1 cellular context compared by ENCODE assay signal in the genomic region with DNA sequence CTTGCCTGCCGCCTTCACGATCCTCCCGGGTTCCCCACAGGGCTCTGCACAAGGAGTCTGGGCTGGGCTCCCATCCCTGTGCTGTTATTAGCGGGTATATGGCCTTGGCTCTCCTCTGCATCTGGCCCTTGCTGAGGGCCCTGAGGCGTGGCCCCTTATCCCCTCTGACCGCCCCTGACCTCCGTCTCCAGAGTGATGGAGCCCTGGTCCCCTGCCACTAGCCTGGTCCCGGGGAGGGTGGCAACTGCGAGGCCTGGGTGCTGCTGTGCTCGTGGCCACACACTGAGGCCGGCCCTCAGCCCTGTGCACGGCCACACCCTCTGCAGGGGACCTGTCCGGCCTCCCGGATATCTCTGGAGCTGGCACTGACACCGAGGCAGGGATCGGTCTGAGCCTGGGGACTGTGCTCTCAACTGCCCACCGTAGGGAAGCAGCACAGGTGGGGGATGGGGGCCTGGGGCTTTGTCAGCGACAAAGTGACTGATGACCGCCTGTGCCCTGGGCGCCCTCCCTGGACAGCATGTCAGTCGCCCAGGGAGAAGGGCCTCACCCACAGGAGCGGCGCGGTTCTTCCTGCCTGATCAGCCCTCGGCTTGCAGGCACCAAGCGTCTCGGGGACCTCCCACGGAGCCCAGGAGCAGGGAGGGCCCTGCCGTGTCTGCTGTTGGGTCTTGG.
TF ChIP-seq lines count a peak whose summit lies in the region.

No MANE protein-coding gene starts in this region.

TF ChIP-seq in H1, 55 proteins besides CTCF, POLR2A, EP300 and RAD21:
- TF ChIP-seq RBBP5 (IDR thresholded peaks at IDR 0.05; ENCODE audit: borderline replicate concordance, low read depth, low read length) (no peak), JUN (IDR thresholded peaks at IDR 0.05; ENCODE audit: low read depth, low read length) (no peak), CTBP2 (IDR thresholded peaks at IDR 0.05; ENCODE audit: borderline replicate concordance, insufficient read depth, insufficient read length, low read length) (no peak), NRF1 (IDR thresholded peaks at IDR 0.05; ENCODE audit: low read depth, low read length) (no peak), SP2 (IDR thresholded peaks at IDR 0.05; ENCODE audit: low read length) (no peak), SUZ12 (IDR thresholded peaks at IDR 0.05; ENCODE audit: low read length) (no peak)
